ENCODE assay signal across 29 cellular contexts in the genomic region with DNA sequence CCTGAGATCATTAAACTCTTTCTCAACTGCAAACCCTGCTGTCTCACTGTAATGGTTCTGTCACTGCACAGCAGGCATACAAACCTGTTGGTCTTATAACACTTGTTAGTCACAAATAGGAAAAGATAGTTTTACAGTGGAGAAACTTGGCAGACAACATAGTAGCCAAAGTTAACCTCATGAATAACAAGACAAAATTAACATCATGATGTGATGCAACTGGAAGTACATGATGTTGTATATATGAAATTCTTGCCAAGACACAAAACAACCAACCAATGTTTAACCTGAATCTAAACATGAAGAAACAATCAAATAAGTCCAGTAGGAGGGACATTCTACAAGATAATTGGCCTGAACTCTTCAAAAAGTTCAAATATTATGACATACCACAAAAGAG.
DNase-seq lines count a peak whose midpoint lies in the region; TF ChIP-seq lines count a peak whose summit lies in the region.
"Had no signal": no experiment of that assay in that cellular context is flagged by ENCODE, and none has a peak within 500 bp of the region (broad histone marks: within the 10 kb centered on the region; RNA-seq: fewer than 3 reads in every experiment).

No MANE protein-coding gene starts in this region.

- no peaks in the 10 kb centered on the region for H3K79me2 ChIP-seq in GM23248 (ENCODE audit: insufficient read depth)
- H3K79me2 ChIP-seq: hepatocyte had no signal

- no peaks in the 10 kb centered on the region for H3K9me2 ChIP-seq in GM23248 (ENCODE audit: insufficient read depth)

- no peak overlapping the region for H2AFZ ChIP-seq in GM23248
- H2AFZ ChIP-seq: hepatocyte had no signal

- peaks cover 28% of the 10 kb centered on the region for H3F3A ChIP-seq in GM23248 (ENCODE audit: insufficient read depth)

- H3K36me3 ChIP-seq in GM23248 (ENCODE audit: low read depth): no peaks in the 10 kb centered on the region
- H3K36me3 ChIP-seq: colonic mucosa, left ventricle myocardium inferior, sigmoid colon, SJCRH30 had no signal

- H3K27me3 ChIP-seq in AG04450 (ENCODE audit: control insufficient read depth, insufficient read depth, low read length) (no peaks in the 10 kb centered on the region), GM23248 (replicated peaks; ENCODE audit: insufficient read depth) (no peaks in the 10 kb centered on the region)
- H3K27me3 ChIP-seq: colonic mucosa, hepatocyte, sigmoid colon, SJCRH30 had no signal

- H4K20me1 ChIP-seq in GM23248 (ENCODE audit: insufficient read depth): no peaks in the 10 kb centered on the region

- H3K36me3 Mint-ChIP-seq in chondrocyte (ENCODE audit: low read depth): peaks cover 10% of the 10 kb centered on the region
- H3K36me3 Mint-ChIP-seq: CD4-positive, alpha-beta memory T cell; immature natural killer cell had no signal

- DNase-seq in AG04450 (ENCODE audit: low read depth, low spot score): peak; percentile 83
- DNase-seq in GM23248: peak; percentile 73
- DNase-seq in chondrocyte (ENCODE audit: low spot score): no peak
- peak; percentile 59 for DNase-seq in fibroblast of villous mesenchyme (ENCODE audit: low read depth)
- no peak for DNase-seq in SW480 (ENCODE audit: low spot score)
- no peak for DNase-seq in 8988T
- DNase-seq in activated CD4-positive, alpha-beta T cell treated with anti-CD3 and anti-CD28 coated beads for 4 hours: no peak
- DNase-seq in NCI-H2029 (lab: John Stamatoyannopoulos, UW): no peak
- DNase-seq: activated naive CD4-positive, alpha-beta T cell treated with Interleukin-2 at 50 U/mL for 16 hours; activated T-cell treated with anti-CD3 and anti-CD28 coated beads, Interleukin-2, amount 50 U/mL, for 48 hours; aorta; CD4-positive, alpha-beta memory T cell; colonic mucosa; DMS153; GDM1; immature natural killer cell; left ventricle myocardium inferior; midbrain; NCI-H1105 treated with DMSO at 0.1 percent for 48 hours; NCI-H510A; nephron progenitor cell; NK-92 treated with Interleukin-12 subunit alpha and Interleukin-12 subunit beta, amount 100 ng/mL, for 24 hours; sigmoid colon; SJCRH30; substantia nigra; T-helper 1 cell had no signal

- H3K27ac ChIP-seq in AG04450 (ENCODE audit: low read depth, low read length): peak overlapping the region; percentile 76
- H3K27ac ChIP-seq in GM23248: peak overlapping the region; percentile 56
- H3K27ac ChIP-seq: A549, colonic mucosa, hepatocyte, left ventricle myocardium inferior, sigmoid colon, SJCRH30 had no signal

- H3K4me1 ChIP-seq in GM23248 (ENCODE audit: insufficient read depth): peaks cover 25% of the 10 kb centered on the region
- H3K4me1 ChIP-seq: A549, colonic mucosa, left ventricle myocardium inferior, sigmoid colon had no signal

- no peak overlapping the region for H3K9ac ChIP-seq in GM23248

- H3K27ac Mint-ChIP-seq in chondrocyte (ENCODE audit: unreplicated experiment): peak overlapping the region; percentile 13
- H3K27ac Mint-ChIP-seq: CD4-positive, alpha-beta memory T cell; immature natural killer cell; nephron progenitor cell had no signal

- H3K27me3 Mint-ChIP-seq in chondrocyte (ENCODE audit: low read depth): no peaks in the 10 kb centered on the region

- H3K9me3 Mint-ChIP-seq in chondrocyte (ENCODE audit: low read depth): peaks cover 26% of the 10 kb centered on the region
- H3K9me3 Mint-ChIP-seq: nephron progenitor cell had no signal

- TF ChIP-seq CTCF in AG04450 (IDR thresholded peaks at IDR 0.05; ENCODE audit: low read depth, low read length) (no peak), chondrocyte (IDR thresholded peaks at IDR 0.05) (no peak), fibroblast of villous mesenchyme (IDR thresholded peaks at IDR 0.05; ENCODE audit: insufficient read depth, low read depth, low read length) (no peak)

- CTCF ChIA-PET in AG04450 (lab: Charles Lee): no interaction called here

- in situ Hi-C loops in GM23248 (cut with MboI): no loop called here

- H3K4me1 Mint-ChIP-seq in chondrocyte (ENCODE audit: low read depth): peaks cover 59% of the 10 kb centered on the region
- H3K4me1 Mint-ChIP-seq: CD4-positive, alpha-beta memory T cell; immature natural killer cell; nephron progenitor cell had no signal

- no peak overlapping the region for H3K4me3 Mint-ChIP-seq in chondrocyte (ENCODE audit: unreplicated experiment)
- H3K4me3 Mint-ChIP-seq: CD4-positive, alpha-beta memory T cell; immature natural killer cell; nephron progenitor cell had no signal

- peaks cover 5% of the 10 kb centered on the region; the same call in 1 of the 2 replicates for H3K9me3 ChIP-seq in AG04450 (ENCODE audit: control insufficient read depth, insufficient read depth, low read length)
- H3K9me3 ChIP-seq in GM23248 (ENCODE audit: low read depth): no peaks in the 10 kb centered on the region
- H3K9me3 ChIP-seq: A549, colonic mucosa, sigmoid colon, SJCRH30 had no signal

- H3K4me3 ChIP-seq in AG04450 (ENCODE audit: low read depth, low read length) (no peak overlapping the region), GM23248 (no peak overlapping the region), fibroblast of villous mesenchyme (ENCODE audit: low read depth, low read length) (no peak overlapping the region)
- H3K4me3 ChIP-seq: A549, colonic mucosa, GM12878, hepatocyte, left ventricle myocardium inferior, sigmoid colon, SJCRH30 had no signal

- POLR2A ChIA-PET in AG04450 (lab: Yijun Ruan, JAX): no interaction called here

- H3K4me2 ChIP-seq in GM23248 (ENCODE audit: unreplicated experiment): no peak overlapping the region
- H3K4me2 ChIP-seq: A549, hepatocyte had no signal

Comparison
In these comparisons a context has a peak if more than half of its experiments do, and no peak if none do; other contexts are left out.
1. DNase-seq: peak in AG04450 (single experiment), GM23248 (single experiment) and fibroblast of villous mesenchyme (single experiment); none in chondrocyte (single experiment), SW480 (single experiment), 8988T (single experiment), activated CD4-positive, alpha-beta T cell treated with anti-CD3 and anti-CD28 coated beads for 4 hours (0 of 2) and NCI-H2029 (single experiment).